In genomic region chr5:1905108-1905507, GRCh38 we compare ENCODE assay signal across 12 cellular contexts. TPM values are rescaled to one million over a fixed set of nuclear protein-coding genes. Genes with fewer than 3 reads are reported as not detected.
"Had no signal": no experiment of that assay in that cellular context is flagged by ENCODE, and none has a peak within 500 bp of the region (broad histone marks: within the 10 kb centered on the region; RNA-seq: fewer than 3 reads in every experiment).

No MANE protein-coding gene starts in this region.

- H3K4me3 ChIP-seq: GM23248, GM23338, HAP-1 had no signal

- H3K9ac ChIP-seq: GM23248 had no signal

- DNase-seq: GM23248, GOT3, H7, H9, HCEC 1CT, HFFc6 had no signal

- ATAC-seq: GM23338, HCT116 had no signal

- H3K27ac ChIP-seq: GM23248 had no signal

- FAIRE-seq: H1, H54 had no signal

- H3K36me3 ChIP-seq: HAP-1 had no signal

- H2AFZ ChIP-seq: GM23248, GM23338 had no signal

- H3K9me3 ChIP-seq: HAP-1 had no signal

- H3K4me2 ChIP-seq: GM23338 had no signal

- H3K4me1 ChIP-seq: HAP-1 had no signal

RNA-seq across cellular contexts. Expression of gene IRX4, which starts 22.4 kb away (rescaled TPM):
- total RNA-seq: GM23248, H4, HFFc6 had no signal
- polyA plus RNA-seq: GM23248 had no signal
